In genomic region chr13:81606074-81606473, GRCh38 we compare ENCODE assay signal across 28 cellular contexts.
"Had no signal": no experiment of that assay in that cellular context is flagged by ENCODE, and none has a peak within 500 bp of the region (broad histone marks: within the 10 kb centered on the region; RNA-seq: fewer than 3 reads in every experiment).

No MANE protein-coding gene starts in this region.

- H3K9me3 Mint-ChIP-seq: dendritic cell treated with granulocyte-macrophage colony-stimulating factor and Interleukin-4, amounts not matched to agents 40 ng/mL and 50 ng/mL, for 4 days had no signal

- H3K27me3 ChIP-seq: colonic mucosa, esophagus squamous epithelium, gastrocnemius medialis, hepatocyte had no signal

- H3K4me1 ChIP-seq: colonic mucosa, esophagus squamous epithelium, gastrocnemius medialis, left ventricle myocardium inferior, lower lobe of right lung had no signal

- H3K27ac ChIP-seq: colonic mucosa, epithelial cell of prostate, esophagus squamous epithelium, gastrocnemius medialis, hepatocyte, left ventricle myocardium inferior, lower lobe of right lung had no signal

- ATAC-seq: effector memory CD8-positive, alpha-beta T cell; esophagus mucosa; gastrocnemius medialis; left colon; left lobe of liver; lower lobe of right lung; mucosa of descending colon had no signal

- H3K4me3 ChIP-seq: colonic mucosa, esophagus squamous epithelium, gastrocnemius medialis, hepatocyte, left ventricle myocardium inferior, lower lobe of right lung, mucosa of descending colon had no signal

- H3K9me3 ChIP-seq: colonic mucosa, esophagus squamous epithelium, gastrocnemius medialis, left ventricle myocardium inferior, mucosa of descending colon had no signal

- H3K36me3 Mint-ChIP-seq: immature natural killer cell, mesothelial cell of epicardium had no signal

- DNase-seq: colonic mucosa; cortex of kidney; effector CD8-positive, alpha-beta T cell; effector memory CD8-positive, alpha-beta T cell; endodermal cell; erythroblast; esophagus squamous epithelium; foreskin fibroblast; foreskin melanocyte; gastrocnemius medialis; glutamatergic neuron; head of caudate nucleus; hypothalamus; immature natural killer cell; islet precursor cell; kidney; kidney glomerular epithelial cell; left colon; left ventricle myocardium inferior; lower lobe of right lung; mesenchymal stem cell; mucosa of descending colon had no signal

- H3K27me3 Mint-ChIP-seq: dendritic cell treated with granulocyte-macrophage colony-stimulating factor and Interleukin-4, amounts not matched to agents 40 ng/mL and 50 ng/mL, for 4 days; effector memory CD8-positive, alpha-beta T cell had no signal

- H3K4me3 Mint-ChIP-seq: dendritic cell treated with granulocyte-macrophage colony-stimulating factor and Interleukin-4, amounts not matched to agents 40 ng/mL and 50 ng/mL, for 4 days; effector memory CD8-positive, alpha-beta T cell; endodermal cell; immature natural killer cell; mesothelial cell of epicardium had no signal

- H3K36me3 ChIP-seq: colonic mucosa, esophagus squamous epithelium, gastrocnemius medialis, left ventricle myocardium inferior, lower lobe of right lung had no signal

- H3K27ac Mint-ChIP-seq: dendritic cell treated with granulocyte-macrophage colony-stimulating factor and Interleukin-4, amounts not matched to agents 40 ng/mL and 50 ng/mL, for 4 days; effector memory CD8-positive, alpha-beta T cell; endodermal cell; immature natural killer cell; mesothelial cell of epicardium had no signal
